16 cellular contexts compared by ENCODE assay signal in the genomic region with DNA sequence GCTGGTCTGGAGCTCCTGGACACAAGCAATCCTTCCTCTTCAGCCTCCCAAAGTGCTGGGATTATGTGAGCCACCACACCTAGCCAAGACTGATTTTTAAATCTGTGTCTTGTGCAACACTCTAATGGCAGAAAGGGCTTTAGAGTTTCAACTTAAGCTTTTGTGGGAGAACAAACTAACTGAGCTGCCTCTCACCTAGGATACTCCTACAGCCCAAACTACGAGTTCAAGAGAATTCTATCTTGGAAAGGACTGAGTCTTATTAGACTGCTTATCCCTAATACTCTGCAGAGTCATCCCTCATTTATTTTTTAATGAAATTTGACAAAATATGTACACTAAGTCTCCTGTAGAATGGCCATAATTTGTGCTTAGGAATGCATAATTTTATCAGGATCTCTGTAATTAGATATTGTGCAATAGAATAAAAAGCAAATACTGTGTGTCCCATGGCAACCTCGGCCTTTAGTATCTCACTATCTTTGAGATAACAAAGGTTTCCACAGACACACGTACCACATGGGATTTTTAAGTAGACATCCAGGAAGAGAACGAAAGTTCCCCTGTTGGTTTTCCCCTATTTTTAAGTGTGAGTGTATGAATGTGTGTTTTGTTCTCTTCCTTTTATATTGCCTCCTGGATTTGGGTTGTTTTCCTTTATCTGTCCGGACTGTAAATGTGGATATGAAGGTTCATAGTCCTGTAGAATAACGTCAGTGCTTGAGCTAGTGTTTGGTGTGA.
A peak's percentile ranks its signal among the peaks of the same experiment; 100 is the strongest.
DNase-seq lines count a peak whose midpoint lies in the region; ATAC-seq and TF ChIP-seq lines count a peak whose summit lies in the region.
"Had no signal": no experiment of that assay in that cellular context is flagged by ENCODE, and none has a peak within 500 bp of the region (broad histone marks: within the 10 kb centered on the region; RNA-seq: fewer than 3 reads in every experiment).

No MANE protein-coding gene starts in this region.

- dilution Hi-C loops in IMR-90 (cut with HindIII; ENCODE audit: low sequenced_read_pairs, unreplicated experiment), result no loop called here

- no peak overlapping the region for H3K56ac ChIP-seq in IMR-90 (ENCODE audit: extremely low read depth, insufficient read depth, low read length)

- POLR2A ChIA-PET in IMR-90 (lab: Charles Lee; ENCODE audit: unreplicated experiment), result no interaction called here

- H3K9me3 ChIP-seq in IMR-90 (ENCODE audit: control insufficient read depth, insufficient read depth, low read length) (no peaks in the 10 kb centered on the region), left lung (no peaks in the 10 kb centered on the region)

- in situ Hi-C loops in IMR-90 (cut with MboI; ENCODE audit: low sequenced_read_pairs), result no loop called here

- no peak overlapping the region for H4K8ac ChIP-seq in IMR-90 (ENCODE audit: low read depth in 2 of 2, low read length in 2 of 2)

- H2BK15ac ChIP-seq in IMR-90 (ENCODE audit: low read depth, low read length), result no peak overlapping the region

- H3K27ac Mint-ChIP-seq in progenitor cell of endocrine pancreas, result peak overlapping the region; percentile 62
- H3K27ac Mint-ChIP-seq in activated CD8-positive, alpha-beta memory T cell treated with anti-CD3 and anti-CD28 coated beads, Interleukin-2, amount 10 ng/mL, durations not matched to agents 7 days and 5 days, result no peak overlapping the region
- H3K27ac Mint-ChIP-seq: B cell; CD4-positive, alpha-beta T cell; IgD-negative memory B cell had no signal

- no peak overlapping the region for H4K5ac ChIP-seq in IMR-90 (ENCODE audit: low read depth, low read length)

- H3K4me1 ChIP-seq in IMR-90 (ENCODE audit: control insufficient read depth, insufficient read depth, low read length) (peaks cover 6% of the 10 kb centered on the region), left lung (no peaks in the 10 kb centered on the region)

- WGBS in IMR-90 (ENCODE audit: extremely low coverage in 2 of 2, insufficient read length in 1 of 2), 2 experiments, result 100% methylated on average over 1 of the region's 6 CpGs; no CpG with 5 or more reads in 1 of the 2 experiments

- DNase-seq in IMR-90 (no peak), amniotic epithelial cell (ENCODE audit: low read depth) (peak; percentile 72), left lung (no peak), progenitor cell of endocrine pancreas (ENCODE audit: low spot score, unreplicated experiment) (no peak), DMS 273 (lab: John Stamatoyannopoulos, UW; ENCODE audit: unreplicated experiment) (no peak)
- no peak for DNase-seq in activated CD8-positive, alpha-beta memory T cell treated with anti-CD3 and anti-CD28 coated beads, Interleukin-2, amount 10 ng/mL, durations not matched to agents 7 days and 5 days
- DNase-seq: ACHN; CD4-positive, alpha-beta T cell; NCI-H1436 treated with DMSO at 0.1 percent for 48 hours; NCI-H2107; NCI-H345; NCI-H526 treated with DMSO at 0.1 percent for 48 hours had no signal

- ATAC-seq in IMR-90 (ENCODE audit: low read depth), result no peak
- peak; percentile 15 for ATAC-seq in left lung
- no peak for ATAC-seq in GM18858 (IDR thresholded peaks at IDR 0.05; ENCODE audit: unreplicated experiment)
- no peak for ATAC-seq in activated CD8-positive, alpha-beta memory T cell treated with anti-CD3 and anti-CD28 coated beads, Interleukin-2, amount 10 ng/mL, durations not matched to agents 7 days and 5 days
- no peak for ATAC-seq in GM18505 (IDR thresholded peaks at IDR 0.05; ENCODE audit: unreplicated experiment)

- H3K9me1 ChIP-seq in IMR-90 (ENCODE audit: insufficient read depth, low read length), result no peaks in the 10 kb centered on the region

- no peak overlapping the region for H3K18ac ChIP-seq in IMR-90 (ENCODE audit: low read depth, low read length)

- TF ChIP-seq RAD21 in IMR-90 (IDR thresholded peaks at IDR 0.05; ENCODE audit: low read length), result no peak

- no peaks in the 10 kb centered on the region for H4K20me1 ChIP-seq in IMR-90 (ENCODE audit: insufficient read depth, low read length)

- TF ChIP-seq CTCF in IMR-90 (conservative IDR thresholded peaks at IDR 0.05; ENCODE audit: low read depth, low read length), result no peak
- TF ChIP-seq CTCF in left lung (IDR thresholded peaks at IDR 0.05), result no peak
- no peak for TF ChIP-seq CTCF in progenitor cell of endocrine pancreas (IDR thresholded peaks at IDR 0.05; ENCODE audit: unreplicated experiment)

- H3K4ac ChIP-seq in IMR-90 (ENCODE audit: low read depth, low read length), result no peak overlapping the region

- H3K36me3 ChIP-seq in IMR-90 (ENCODE audit: control insufficient read depth, insufficient read depth, low read length) (no peaks in the 10 kb centered on the region), left lung (no peaks in the 10 kb centered on the region)

- H3K79me1 ChIP-seq in IMR-90 (ENCODE audit: low read depth in 1 of 2, low read length in 2 of 2), result no peaks in the 10 kb centered on the region

- H3K36me3 Mint-ChIP-seq in progenitor cell of endocrine pancreas (ENCODE audit: insufficient read depth), result no peaks in the 10 kb centered on the region
- no peaks in the 10 kb centered on the region for H3K36me3 Mint-ChIP-seq in activated CD8-positive, alpha-beta memory T cell treated with anti-CD3 and anti-CD28 coated beads, Interleukin-2, amount 10 ng/mL, durations not matched to agents 7 days and 5 days

- no peak overlapping the region for H2AK9ac ChIP-seq in IMR-90 (replicated peaks; ENCODE audit: low read depth, low read length, poor library complexity)

- no peak overlapping the region for H2BK5ac ChIP-seq in IMR-90 (ENCODE audit: low read depth, low read length, poor library complexity, severe bottlenecking)

- no peak overlapping the region for H3K4me3 Mint-ChIP-seq in progenitor cell of endocrine pancreas (ENCODE audit: low read depth)
- no peak overlapping the region for H3K4me3 Mint-ChIP-seq in activated CD8-positive, alpha-beta memory T cell treated with anti-CD3 and anti-CD28 coated beads, Interleukin-2, amount 10 ng/mL, durations not matched to agents 7 days and 5 days
- H3K4me3 Mint-ChIP-seq: B cell; CD4-positive, alpha-beta T cell; IgD-negative memory B cell had no signal

- H3K23ac ChIP-seq in IMR-90 (ENCODE audit: low read depth, low read length), result no peak overlapping the region

- intact Hi-C loops in IMR-90 (cut with micrococcal nuclease), result no loop called here
- intact Hi-C loops in left lung (cut with DNase I), result no loop called here

- H2AFZ ChIP-seq in IMR-90 (replicated peaks; ENCODE audit: low read length, poor library complexity), result no peak overlapping the region

- no peak overlapping the region for H4K91ac ChIP-seq in IMR-90 (ENCODE audit: insufficient read depth, low read depth, low read length)

- H3K27me3 ChIP-seq in IMR-90 (ENCODE audit: control insufficient read depth, insufficient read depth, low read length) (no peaks in the 10 kb centered on the region), left lung (no peaks in the 10 kb centered on the region)

- H3K9ac ChIP-seq in IMR-90 (ENCODE audit: low read depth, low read length), result no peak overlapping the region

- CTCF ChIA-PET in IMR-90 (lab: Yijun Ruan, JAX), result no interaction called here
- CTCF ChIA-PET in activated CD8-positive, alpha-beta memory T cell treated with anti-CD3 and anti-CD28 coated beads, Interleukin-2, amount 10 ng/mL, durations not matched to agents 7 days and 5 days (lab: Charles Lee), result no interaction called here

- H3K4me2 ChIP-seq in IMR-90 (ENCODE audit: low read depth, low read length), result no peak overlapping the region

- peaks cover 63% of the 10 kb centered on the region for H3K4me1 Mint-ChIP-seq in progenitor cell of endocrine pancreas (ENCODE audit: low read depth)
- H3K4me1 Mint-ChIP-seq in activated CD8-positive, alpha-beta memory T cell treated with anti-CD3 and anti-CD28 coated beads, Interleukin-2, amount 10 ng/mL, durations not matched to agents 7 days and 5 days, result no peaks in the 10 kb centered on the region
- H3K4me1 Mint-ChIP-seq: B cell had no signal

- no peak overlapping the region for H2BK20ac ChIP-seq in IMR-90 (ENCODE audit: low read depth, low read length)

- TF ChIP-seq POLR2A in IMR-90 (IDR thresholded peaks at IDR 0.05; ENCODE audit: low read depth, low read length), result no peak
- no peak for TF ChIP-seq POLR2A in GM18505 (IDR thresholded peaks at IDR 0.05; ENCODE audit: borderline replicate concordance, extremely low read depth, insufficient read depth, insufficient read length)

- no peaks in the 10 kb centered on the region for H3K27me3 Mint-ChIP-seq in progenitor cell of endocrine pancreas
- H3K27me3 Mint-ChIP-seq in activated CD8-positive, alpha-beta memory T cell treated with anti-CD3 and anti-CD28 coated beads, Interleukin-2, amount 10 ng/mL, durations not matched to agents 7 days and 5 days, result no peaks in the 10 kb centered on the region
- H3K27me3 Mint-ChIP-seq: B cell; CD4-positive, alpha-beta T cell; IgD-negative memory B cell had no signal

- H3K4me3 ChIP-seq in IMR-90 (ENCODE audit: insufficient read depth, low read depth, low read length) (no peak overlapping the region), left lung (no peak overlapping the region)

- BruUV-seq in IMR-90 (replicated peaks; lab: Mats Ljungman, UMichigan), result no TSS peak

- H2BK120ac ChIP-seq in IMR-90 (ENCODE audit: low read depth, low read length), result no peak overlapping the region

- no peak overlapping the region for H3K14ac ChIP-seq in IMR-90 (replicated peaks; ENCODE audit: low read depth, low read length)

- no peak overlapping the region for H3K27ac ChIP-seq in IMR-90 (ENCODE audit: insufficient read depth, low read length)
- H3K27ac ChIP-seq in left lung, result no peak overlapping the region

- H3K9me3 Mint-ChIP-seq in progenitor cell of endocrine pancreas (ENCODE audit: low read depth), result no peaks in the 10 kb centered on the region
- no peaks in the 10 kb centered on the region for H3K9me3 Mint-ChIP-seq in activated CD8-positive, alpha-beta memory T cell treated with anti-CD3 and anti-CD28 coated beads, Interleukin-2, amount 10 ng/mL, durations not matched to agents 7 days and 5 days (ENCODE audit: low read depth)
- H3K9me3 Mint-ChIP-seq: CD4-positive, alpha-beta T cell; IgD-negative memory B cell had no signal

- no peak overlapping the region for H2AK5ac ChIP-seq in IMR-90 (ENCODE audit: low read depth, low read length)

TF ChIP-seq in IMR-90, 13 proteins besides CTCF, POLR2A, EP300 and RAD21:
- peak; percentile 84 for TF ChIP-seq CEBPB (IDR thresholded peaks at IDR 0.05; ENCODE audit: low read depth, low read length)
- TF ChIP-seq, protein P1, sequence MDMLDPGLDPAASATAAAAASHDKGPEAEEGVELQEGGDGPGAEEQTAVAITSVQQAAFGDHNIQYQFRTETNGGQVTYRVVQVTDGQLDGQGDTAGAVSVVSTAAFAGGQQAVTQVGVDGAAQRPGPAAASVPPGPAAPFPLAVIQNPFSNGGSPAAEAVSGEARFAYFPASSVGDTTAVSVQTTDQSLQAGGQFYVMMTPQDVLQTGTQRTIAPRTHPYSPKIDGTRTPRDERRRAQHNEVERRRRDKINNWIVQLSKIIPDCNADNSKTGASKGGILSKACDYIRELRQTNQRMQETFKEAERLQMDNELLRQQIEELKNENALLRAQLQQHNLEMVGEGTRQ (IDR thresholded peaks at IDR 0.05; ENCODE audit: low read depth, low read length), result no peak
